Comparison of ENCODE assay signal across 1 cellular context in the genomic region with DNA sequence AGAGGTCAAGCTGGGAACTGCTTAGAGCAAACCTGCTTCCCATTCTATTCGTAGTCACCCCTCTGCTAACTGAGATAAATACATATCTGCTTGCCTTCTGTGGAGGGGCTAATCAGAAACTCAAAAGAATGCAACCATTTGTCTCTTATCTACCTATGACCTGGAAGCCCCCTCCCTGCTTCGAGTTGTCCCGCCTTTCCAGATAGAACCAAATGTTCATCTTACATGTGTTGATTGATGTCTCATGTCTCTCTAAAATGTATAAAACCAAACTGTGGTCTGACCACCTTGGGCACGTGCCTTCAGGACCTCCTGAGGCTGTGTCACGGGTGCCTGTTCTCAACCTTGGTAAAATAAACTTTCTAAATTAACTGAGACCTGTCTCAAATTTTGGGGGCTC.
TF ChIP-seq lines count a peak whose summit lies in the region.
"Not testable (repeated sequence)": the region's sequence is repeated elsewhere in the genome, so short reads cannot be mapped to it uniquely, and the experiment has no call there.

No MANE protein-coding gene starts in this region.

TF ChIP-seq in K562, 482 proteins besides CTCF, POLR2A, EP300 and RAD21 (continues in another document):
- TF ChIP-seq, protein P1, sequence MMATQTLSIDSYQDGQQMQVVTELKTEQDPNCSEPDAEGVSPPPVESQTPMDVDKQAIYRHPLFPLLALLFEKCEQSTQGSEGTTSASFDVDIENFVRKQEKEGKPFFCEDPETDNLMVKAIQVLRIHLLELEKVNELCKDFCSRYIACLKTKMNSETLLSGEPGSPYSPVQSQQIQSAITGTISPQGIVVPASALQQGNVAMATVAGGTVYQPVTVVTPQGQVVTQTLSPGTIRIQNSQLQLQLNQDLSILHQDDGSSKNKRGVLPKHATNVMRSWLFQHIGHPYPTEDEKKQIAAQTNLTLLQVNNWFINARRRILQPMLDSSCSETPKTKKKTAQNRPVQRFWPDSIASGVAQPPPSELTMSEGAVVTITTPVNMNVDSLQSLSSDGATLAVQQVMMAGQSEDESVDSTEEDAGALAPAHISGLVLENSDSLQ (IDR thresholded peaks at IDR 0.05): peak; percentile 46
- TF ChIP-seq CREB1 (IDR thresholded peaks at IDR 0.05) (0 out of 2 replicates have a peak, but pooled peaks have one; percentile 31), CREM (IDR thresholded peaks at IDR 0.05; ENCODE audit: low read depth) (0 out of 2 replicates have a peak, but pooled peaks have one; percentile 25), ZEB2 (IDR thresholded peaks at IDR 0.05) (peak; percentile 74), LEF1 (IDR thresholded peaks at IDR 0.05) (peak; percentile 43; the same call in 1 of the 2 replicates), RCOR1 (IDR thresholded peaks at IDR 0.05; ENCODE audit: borderline replicate concordance in 1 of 2, low read depth in 2 of 2, low read length in 2 of 2) (peak in 1 of 2 experiments; percentile 63; a peak in 3 of 4 replicates), SMARCE1 (IDR thresholded peaks at IDR 0.05) (peak; percentile 19; the same call in 1 of the 2 replicates), USF1 (CRISPR knock-in tag; IDR thresholded peaks at IDR 0.05) (peak; percentile 57), TAL1 (IDR thresholded peaks at IDR 0.05) (peak; percentile 92), MTA2 (IDR thresholded peaks at IDR 0.05; ENCODE audit: low read depth) (peak; percentile 70), NFIC (IDR thresholded peaks at IDR 0.05) (peak; percentile 82), STAT5A (IDR thresholded peaks at IDR 0.05; ENCODE audit: borderline replicate concordance, low read length) (peak; percentile 69; the same call in 1 of the 2 replicates), HDAC2 (IDR thresholded peaks at IDR 0.05) (0 out of 2 replicates have a peak, but pooled peaks have one; percentile 41), CXXC5 (CRISPR knock-in tag; IDR thresholded peaks at IDR 0.05) (0 out of 2 replicates have a peak, but pooled peaks have one; percentile 38), PHB2 (IDR thresholded peaks at IDR 0.05; ENCODE audit: low read depth) (peak; percentile 61; the same call in 1 of the 2 replicates), ARID1B (IDR thresholded peaks at IDR 0.05) (peak; percentile 91), DMBX1 (CRISPR knock-in tag; IDR thresholded peaks at IDR 0.05; ENCODE audit: borderline replicate concordance) (peak; percentile 58; the same call in 1 of the 2 replicates), SMAD4 (CRISPR knock-in tag; conservative IDR thresholded peaks at IDR 0.05) (peak; percentile 51; the same call in 1 of the 2 replicates), CTBP1 (IDR thresholded peaks at IDR 0.05; ENCODE audit: borderline replicate concordance) (peak; percentile 52; the same call in 1 of the 2 replicates), CBFA2T2 (conservative IDR thresholded peaks at IDR 0.05) (peak; percentile 95), TRIM24 (IDR thresholded peaks at IDR 0.05) (peak; percentile 80 to 86), CBFA2T3 (IDR thresholded peaks at IDR 0.05) (peak; percentile 97), L3MBTL2 (IDR thresholded peaks at IDR 0.05) (peak; percentile 58; the same call in 1 of the 2 replicates), CC2D1A (IDR thresholded peaks at IDR 0.05) (peak; percentile 72; the same call in 1 of the 2 replicates), BHLHE40 (IDR thresholded peaks at IDR 0.05; ENCODE audit: low read length) (peak; percentile 74), FOXM1 (IDR thresholded peaks at IDR 0.05; ENCODE audit: low read depth) (peak; percentile 75; the same call in 1 of the 2 replicates), DPF2 (IDR thresholded peaks at IDR 0.05) (peak; percentile 85), SMARCA4 (IDR thresholded peaks at IDR 0.05) (peak; percentile 72; the same call in 1 of the 2 replicates), TCF3 (CRISPR knock-in tag; IDR thresholded peaks at IDR 0.05) (peak; percentile 86)
- TF ChIP-seq CREB1 (CRISPR knock-in tag; IDR thresholded peaks at IDR 0.05); FOXM1 (CRISPR knock-in tag; IDR thresholded peaks at IDR 0.05; ENCODE audit: low read depth): not testable (repeated sequence)
- TF ChIP-seq, protein P2, sequence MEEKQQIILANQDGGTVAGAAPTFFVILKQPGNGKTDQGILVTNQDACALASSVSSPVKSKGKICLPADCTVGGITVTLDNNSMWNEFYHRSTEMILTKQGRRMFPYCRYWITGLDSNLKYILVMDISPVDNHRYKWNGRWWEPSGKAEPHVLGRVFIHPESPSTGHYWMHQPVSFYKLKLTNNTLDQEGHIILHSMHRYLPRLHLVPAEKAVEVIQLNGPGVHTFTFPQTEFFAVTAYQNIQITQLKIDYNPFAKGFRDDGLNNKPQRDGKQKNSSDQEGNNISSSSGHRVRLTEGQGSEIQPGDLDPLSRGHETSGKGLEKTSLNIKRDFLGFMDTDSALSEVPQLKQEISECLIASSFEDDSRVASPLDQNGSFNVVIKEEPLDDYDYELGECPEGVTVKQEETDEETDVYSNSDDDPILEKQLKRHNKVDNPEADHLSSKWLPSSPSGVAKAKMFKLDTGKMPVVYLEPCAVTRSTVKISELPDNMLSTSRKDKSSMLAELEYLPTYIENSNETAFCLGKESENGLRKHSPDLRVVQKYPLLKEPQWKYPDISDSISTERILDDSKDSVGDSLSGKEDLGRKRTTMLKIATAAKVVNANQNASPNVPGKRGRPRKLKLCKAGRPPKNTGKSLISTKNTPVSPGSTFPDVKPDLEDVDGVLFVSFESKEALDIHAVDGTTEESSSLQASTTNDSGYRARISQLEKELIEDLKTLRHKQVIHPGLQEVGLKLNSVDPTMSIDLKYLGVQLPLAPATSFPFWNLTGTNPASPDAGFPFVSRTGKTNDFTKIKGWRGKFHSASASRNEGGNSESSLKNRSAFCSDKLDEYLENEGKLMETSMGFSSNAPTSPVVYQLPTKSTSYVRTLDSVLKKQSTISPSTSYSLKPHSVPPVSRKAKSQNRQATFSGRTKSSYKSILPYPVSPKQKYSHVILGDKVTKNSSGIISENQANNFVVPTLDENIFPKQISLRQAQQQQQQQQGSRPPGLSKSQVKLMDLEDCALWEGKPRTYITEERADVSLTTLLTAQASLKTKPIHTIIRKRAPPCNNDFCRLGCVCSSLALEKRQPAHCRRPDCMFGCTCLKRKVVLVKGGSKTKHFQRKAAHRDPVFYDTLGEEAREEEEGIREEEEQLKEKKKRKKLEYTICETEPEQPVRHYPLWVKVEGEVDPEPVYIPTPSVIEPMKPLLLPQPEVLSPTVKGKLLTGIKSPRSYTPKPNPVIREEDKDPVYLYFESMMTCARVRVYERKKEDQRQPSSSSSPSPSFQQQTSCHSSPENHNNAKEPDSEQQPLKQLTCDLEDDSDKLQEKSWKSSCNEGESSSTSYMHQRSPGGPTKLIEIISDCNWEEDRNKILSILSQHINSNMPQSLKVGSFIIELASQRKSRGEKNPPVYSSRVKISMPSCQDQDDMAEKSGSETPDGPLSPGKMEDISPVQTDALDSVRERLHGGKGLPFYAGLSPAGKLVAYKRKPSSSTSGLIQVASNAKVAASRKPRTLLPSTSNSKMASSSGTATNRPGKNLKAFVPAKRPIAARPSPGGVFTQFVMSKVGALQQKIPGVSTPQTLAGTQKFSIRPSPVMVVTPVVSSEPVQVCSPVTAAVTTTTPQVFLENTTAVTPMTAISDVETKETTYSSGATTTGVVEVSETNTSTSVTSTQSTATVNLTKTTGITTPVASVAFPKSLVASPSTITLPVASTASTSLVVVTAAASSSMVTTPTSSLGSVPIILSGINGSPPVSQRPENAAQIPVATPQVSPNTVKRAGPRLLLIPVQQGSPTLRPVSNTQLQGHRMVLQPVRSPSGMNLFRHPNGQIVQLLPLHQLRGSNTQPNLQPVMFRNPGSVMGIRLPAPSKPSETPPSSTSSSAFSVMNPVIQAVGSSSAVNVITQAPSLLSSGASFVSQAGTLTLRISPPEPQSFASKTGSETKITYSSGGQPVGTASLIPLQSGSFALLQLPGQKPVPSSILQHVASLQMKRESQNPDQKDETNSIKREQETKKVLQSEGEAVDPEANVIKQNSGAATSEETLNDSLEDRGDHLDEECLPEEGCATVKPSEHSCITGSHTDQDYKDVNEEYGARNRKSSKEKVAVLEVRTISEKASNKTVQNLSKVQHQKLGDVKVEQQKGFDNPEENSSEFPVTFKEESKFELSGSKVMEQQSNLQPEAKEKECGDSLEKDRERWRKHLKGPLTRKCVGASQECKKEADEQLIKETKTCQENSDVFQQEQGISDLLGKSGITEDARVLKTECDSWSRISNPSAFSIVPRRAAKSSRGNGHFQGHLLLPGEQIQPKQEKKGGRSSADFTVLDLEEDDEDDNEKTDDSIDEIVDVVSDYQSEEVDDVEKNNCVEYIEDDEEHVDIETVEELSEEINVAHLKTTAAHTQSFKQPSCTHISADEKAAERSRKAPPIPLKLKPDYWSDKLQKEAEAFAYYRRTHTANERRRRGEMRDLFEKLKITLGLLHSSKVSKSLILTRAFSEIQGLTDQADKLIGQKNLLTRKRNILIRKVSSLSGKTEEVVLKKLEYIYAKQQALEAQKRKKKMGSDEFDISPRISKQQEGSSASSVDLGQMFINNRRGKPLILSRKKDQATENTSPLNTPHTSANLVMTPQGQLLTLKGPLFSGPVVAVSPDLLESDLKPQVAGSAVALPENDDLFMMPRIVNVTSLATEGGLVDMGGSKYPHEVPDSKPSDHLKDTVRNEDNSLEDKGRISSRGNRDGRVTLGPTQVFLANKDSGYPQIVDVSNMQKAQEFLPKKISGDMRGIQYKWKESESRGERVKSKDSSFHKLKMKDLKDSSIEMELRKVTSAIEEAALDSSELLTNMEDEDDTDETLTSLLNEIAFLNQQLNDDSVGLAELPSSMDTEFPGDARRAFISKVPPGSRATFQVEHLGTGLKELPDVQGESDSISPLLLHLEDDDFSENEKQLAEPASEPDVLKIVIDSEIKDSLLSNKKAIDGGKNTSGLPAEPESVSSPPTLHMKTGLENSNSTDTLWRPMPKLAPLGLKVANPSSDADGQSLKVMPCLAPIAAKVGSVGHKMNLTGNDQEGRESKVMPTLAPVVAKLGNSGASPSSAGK (IDR thresholded peaks at IDR 0.05): peak; percentile 69
- TF ChIP-seq, protein P3, sequence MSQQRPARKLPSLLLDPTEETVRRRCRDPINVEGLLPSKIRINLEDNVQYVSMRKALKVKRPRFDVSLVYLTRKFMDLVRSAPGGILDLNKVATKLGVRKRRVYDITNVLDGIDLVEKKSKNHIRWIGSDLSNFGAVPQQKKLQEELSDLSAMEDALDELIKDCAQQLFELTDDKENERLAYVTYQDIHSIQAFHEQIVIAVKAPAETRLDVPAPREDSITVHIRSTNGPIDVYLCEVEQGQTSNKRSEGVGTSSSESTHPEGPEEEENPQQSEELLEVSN (IDR thresholded peaks at IDR 0.05; ENCODE audit: borderline replicate concordance in 1 of 2, extremely low read depth in 1 of 2, insufficient read depth in 1 of 2, insufficient read length in 1 of 2, low read depth in 1 of 2, low read length in 1 of 2, poor library complexity in 1 of 2, severe bottlenecking in 1 of 2): peak in 1 of 2 experiments; percentile 14
- TF ChIP-seq, protein P4, sequence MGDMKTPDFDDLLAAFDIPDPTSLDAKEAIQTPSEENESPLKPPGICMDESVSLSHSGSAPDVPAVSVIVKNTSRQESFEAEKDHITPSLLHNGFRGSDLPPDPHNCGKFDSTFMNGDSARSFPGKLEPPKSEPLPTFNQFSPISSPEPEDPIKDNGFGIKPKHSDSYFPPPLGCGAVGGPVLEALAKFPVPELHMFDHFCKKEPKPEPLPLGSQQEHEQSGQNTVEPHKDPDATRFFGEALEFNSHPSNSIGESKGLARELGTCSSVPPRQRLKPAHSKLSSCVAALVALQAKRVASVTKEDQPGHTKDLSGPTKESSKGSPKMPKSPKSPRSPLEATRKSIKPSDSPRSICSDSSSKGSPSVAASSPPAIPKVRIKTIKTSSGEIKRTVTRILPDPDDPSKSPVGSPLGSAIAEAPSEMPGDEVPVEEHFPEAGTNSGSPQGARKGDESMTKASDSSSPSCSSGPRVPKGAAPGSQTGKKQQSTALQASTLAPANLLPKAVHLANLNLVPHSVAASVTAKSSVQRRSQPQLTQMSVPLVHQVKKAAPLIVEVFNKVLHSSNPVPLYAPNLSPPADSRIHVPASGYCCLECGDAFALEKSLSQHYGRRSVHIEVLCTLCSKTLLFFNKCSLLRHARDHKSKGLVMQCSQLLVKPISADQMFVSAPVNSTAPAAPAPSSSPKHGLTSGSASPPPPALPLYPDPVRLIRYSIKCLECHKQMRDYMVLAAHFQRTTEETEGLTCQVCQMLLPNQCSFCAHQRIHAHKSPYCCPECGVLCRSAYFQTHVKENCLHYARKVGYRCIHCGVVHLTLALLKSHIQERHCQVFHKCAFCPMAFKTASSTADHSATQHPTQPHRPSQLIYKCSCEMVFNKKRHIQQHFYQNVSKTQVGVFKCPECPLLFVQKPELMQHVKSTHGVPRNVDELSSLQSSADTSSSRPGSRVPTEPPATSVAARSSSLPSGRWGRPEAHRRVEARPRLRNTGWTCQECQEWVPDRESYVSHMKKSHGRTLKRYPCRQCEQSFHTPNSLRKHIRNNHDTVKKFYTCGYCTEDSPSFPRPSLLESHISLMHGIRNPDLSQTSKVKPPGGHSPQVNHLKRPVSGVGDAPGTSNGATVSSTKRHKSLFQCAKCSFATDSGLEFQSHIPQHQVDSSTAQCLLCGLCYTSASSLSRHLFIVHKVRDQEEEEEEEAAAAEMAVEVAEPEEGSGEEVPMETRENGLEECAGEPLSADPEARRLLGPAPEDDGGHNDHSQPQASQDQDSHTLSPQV (IDR thresholded peaks at IDR 0.05): 0 out of 2 replicates have a peak, but pooled peaks have one; percentile 36
- TF ChIP-seq, protein P5, sequence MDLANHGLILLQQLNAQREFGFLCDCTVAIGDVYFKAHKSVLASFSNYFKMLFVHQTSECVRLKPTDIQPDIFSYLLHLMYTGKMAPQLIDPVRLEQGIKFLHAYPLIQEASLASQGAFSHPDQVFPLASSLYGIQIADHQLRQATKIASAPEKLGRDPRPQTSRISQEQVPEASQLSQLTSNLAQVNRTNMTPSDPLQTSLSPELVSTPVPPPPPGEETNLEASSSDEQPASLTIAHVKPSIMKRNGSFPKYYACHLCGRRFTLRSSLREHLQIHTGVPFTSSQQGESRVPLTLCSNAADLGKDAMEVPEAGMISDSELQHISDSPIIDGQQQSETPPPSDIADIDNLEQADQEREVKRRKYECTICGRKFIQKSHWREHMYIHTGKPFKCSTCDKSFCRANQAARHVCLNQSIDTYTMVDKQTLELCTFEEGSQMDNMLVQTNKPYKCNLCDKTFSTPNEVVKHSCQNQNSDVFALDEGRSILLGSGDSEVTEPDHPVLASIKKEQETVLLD (IDR thresholded peaks at IDR 0.05): peak; percentile 38; the same call in 1 of the 2 replicates
- TF ChIP-seq, protein P6, sequence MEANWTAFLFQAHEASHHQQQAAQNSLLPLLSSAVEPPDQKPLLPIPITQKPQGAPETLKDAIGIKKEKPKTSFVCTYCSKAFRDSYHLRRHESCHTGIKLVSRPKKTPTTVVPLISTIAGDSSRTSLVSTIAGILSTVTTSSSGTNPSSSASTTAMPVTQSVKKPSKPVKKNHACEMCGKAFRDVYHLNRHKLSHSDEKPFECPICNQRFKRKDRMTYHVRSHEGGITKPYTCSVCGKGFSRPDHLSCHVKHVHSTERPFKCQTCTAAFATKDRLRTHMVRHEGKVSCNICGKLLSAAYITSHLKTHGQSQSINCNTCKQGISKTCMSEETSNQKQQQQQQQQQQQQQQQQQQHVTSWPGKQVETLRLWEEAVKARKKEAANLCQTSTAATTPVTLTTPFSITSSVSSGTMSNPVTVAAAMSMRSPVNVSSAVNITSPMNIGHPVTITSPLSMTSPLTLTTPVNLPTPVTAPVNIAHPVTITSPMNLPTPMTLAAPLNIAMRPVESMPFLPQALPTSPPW (CRISPR knock-in tag; IDR thresholded peaks at IDR 0.05): 0 out of 2 replicates have a peak, but pooled peaks have one; percentile 7
